16 cellular contexts compared by ENCODE assay signal in genomic region chr6:87754828-87755227, GRCh38. TPM values are rescaled to one million over a fixed set of nuclear protein-coding genes. Genes with fewer than 3 reads are reported as not detected.
A peak's percentile ranks its signal among the peaks of the same experiment; 100 is the strongest.
DNase-seq lines count a peak whose midpoint lies in the region; ATAC-seq and TF ChIP-seq lines count a peak whose summit lies in the region.
"Had no signal": no experiment of that assay in that cellular context is flagged by ENCODE, and none has a peak within 500 bp of the region (broad histone marks: within the 10 kb centered on the region; RNA-seq: fewer than 3 reads in every experiment).

No MANE protein-coding gene starts in this region.

- H3K27me3 Mint-ChIP-seq in CD14-positive monocyte (ENCODE audit: low read depth in 3 of 3) (peaks cover 0 to 1% (median 0%) of the 10 kb centered on the region in 3 donors), immature natural killer cell (ENCODE audit: low read depth in 3 of 3) (peaks cover 2 to 6% (median 4%) of the 10 kb centered on the region in 3 donors)
- H3K27me3 Mint-ChIP-seq: activated T-helper 17 cell treated with anti-CD3 and anti-CD28 coated beads, Interleukin-2, amount 50 U/mL, for 72 hours; stimulated activated naive CD8-positive, alpha-beta T cell treated with anti-CD3 and anti-CD28 coated beads, Interleukin-15, Interleukin-2, amounts not matched to agents 100 ng/mL and 50 ng/mL, for 24 hours had no signal

- H3K4me3 Mint-ChIP-seq in CD14-positive monocyte, result no peak overlapping the region
- no peak overlapping the region for H3K4me3 Mint-ChIP-seq in immature natural killer cell
- H3K4me3 Mint-ChIP-seq: activated T-helper 17 cell treated with anti-CD3 and anti-CD28 coated beads, Interleukin-2, amount 50 U/mL, for 72 hours; brain; stimulated activated naive CD8-positive, alpha-beta T cell treated with anti-CD3 and anti-CD28 coated beads, Interleukin-15, Interleukin-2, amounts not matched to agents 100 ng/mL and 50 ng/mL, for 24 hours had no signal

- peaks cover 0 to 4% (median 2%) of the 10 kb centered on the region in 7 donors for H3K9me3 Mint-ChIP-seq in CD14-positive monocyte
- peaks cover 0 to 1% (median 0%) of the 10 kb centered on the region in 6 donors for H3K9me3 Mint-ChIP-seq in immature natural killer cell
- H3K9me3 Mint-ChIP-seq: activated T-helper 17 cell treated with anti-CD3 and anti-CD28 coated beads, Interleukin-2, amount 50 U/mL, for 72 hours; stimulated activated naive CD8-positive, alpha-beta T cell treated with anti-CD3 and anti-CD28 coated beads, Interleukin-15, Interleukin-2, amounts not matched to agents 100 ng/mL and 50 ng/mL, for 24 hours had no signal

- intact Hi-C loops in CD14-positive monocyte (cut with micrococcal nuclease), result loop anchor here (5.0 kb wide), 2 partner anchors 53 to 58 kb away; partner anchors contain the start of gene AKIRIN2 (in 1 of the 2)

- peak overlapping the region; percentile 81 to 99 (median 95) for H3K27ac Mint-ChIP-seq in CD14-positive monocyte
- no peak overlapping the region for H3K27ac Mint-ChIP-seq in immature natural killer cell
- H3K27ac Mint-ChIP-seq: activated T-helper 17 cell treated with anti-CD3 and anti-CD28 coated beads, Interleukin-2, amount 50 U/mL, for 72 hours; brain; stimulated activated naive CD8-positive, alpha-beta T cell treated with anti-CD3 and anti-CD28 coated beads, Interleukin-15, Interleukin-2, amounts not matched to agents 100 ng/mL and 50 ng/mL, for 24 hours had no signal

- H3K4me1 Mint-ChIP-seq in CD14-positive monocyte (peaks cover 52% of the 10 kb centered on the region), immature natural killer cell (peaks cover 2 to 6% of the 10 kb centered on the region in 2 donors)

- ATAC-seq in GM19395 (IDR thresholded peaks at IDR 0.05; ENCODE audit: unreplicated experiment) (peak; percentile 56), HG02981 (IDR thresholded peaks at IDR 0.05; ENCODE audit: unreplicated experiment) (peak; percentile 53)
- ATAC-seq: A549; activated T-helper 17 cell treated with anti-CD3 and anti-CD28 coated beads, Interleukin-2, amount 50 U/mL, for 72 hours had no signal

- H3K36me3 Mint-ChIP-seq in CD14-positive monocyte (no peaks in the 10 kb centered on the region), immature natural killer cell (no peaks in the 10 kb centered on the region)
- H3K36me3 Mint-ChIP-seq: brain had no signal

- no peak for TF ChIP-seq CTCF in CD14-positive monocyte (IDR thresholded peaks at IDR 0.05)

- DNase-seq in CD14-positive monocyte (ENCODE audit: low spot score), result no peak
- peak; percentile 43 for DNase-seq in NOMO-1 treated with dmso at 0.1 percent for 144 hours (lab: John Stamatoyannopoulos, UW; ENCODE audit: unreplicated experiment)
- DNase-seq in immature natural killer cell, result no peak
- DNase-seq in NCI-H510A treated with DMSO at 0.1 percent for 48 hours (lab: John Stamatoyannopoulos, UW), result no peak
- no peak for DNase-seq in mesenteric fat pad (ENCODE audit: low spot score)
- no peak for DNase-seq in epidermal melanocyte (ENCODE audit: insufficient read length, low spot score)
- DNase-seq: activated CD4-positive, alpha-beta T cell treated with anti-CD3 and anti-CD28 coated beads for 4 hours; DMS53; NCI-H2171 treated with DMSO at 0.1 percent for 48 hours; stimulated activated CD4-positive, alpha-beta T cell treated with anti-CD3 and anti-CD28 coated beads, Interleukin-1b, Interleukin-23, amount 100 ng/mL, for 48 hours had no signal

RNA-seq across cellular contexts. Expression of gene AKIRIN2, which starts 52.8 kb away (rescaled TPM):
- polyA plus RNA-seq in CD14-positive monocyte, result 100 to 1,000 TPM; 102 to 118 TPM
- polyA plus RNA-seq in immature natural killer cell, result 10 to 100 TPM; 35.6 to 53.8 (median 42.0) TPM
- 55.7 TPM for total RNA-seq in mesenteric fat pad

Comparison
In these comparisons a context has a peak if more than half of its experiments do, and no peak if none do; other contexts are left out.
1. H3K27ac Mint-ChIP-seq: peak in CD14-positive monocyte (7 of 7); none in immature natural killer cell (0 of 6).